27 cellular contexts compared by ENCODE assay signal in genomic region chr11:123659311-123659710, GRCh38. TPM values are rescaled to one million over a fixed set of nuclear protein-coding genes. Genes with fewer than 3 reads are reported as not detected.
"Had no signal": no experiment of that assay in that cellular context is flagged by ENCODE, and none has a peak within 500 bp of the region (broad histone marks: within the 10 kb centered on the region; RNA-seq: fewer than 3 reads in every experiment).

No MANE protein-coding gene starts in this region.

- ATAC-seq: body of pancreas had no signal

- H3K27ac Mint-ChIP-seq: activated T-cell treated with anti-CD3 and anti-CD28 coated beads, Interleukin-2, amount 50 U/mL, for 72 hours; activated T-helper 17 cell treated with anti-CD3 and anti-CD28 coated beads, Interleukin-2, amount 50 U/mL, for 72 hours had no signal

- H3K4me3 ChIP-seq: adrenal gland, body of pancreas, breast epithelium, MG63, SJCRH30, SK-N-MC had no signal

- H3K36me3 ChIP-seq: adrenal gland, breast epithelium, MG63, SJCRH30 had no signal

- H3K9me3 ChIP-seq: adrenal gland, body of pancreas, breast epithelium, MG63, SJCRH30 had no signal

- H3K27me3 ChIP-seq: adrenal gland, body of pancreas, breast epithelium, SJCRH30 had no signal

- DNase-seq: activated CD4-positive, alpha-beta T cell treated with anti-CD3 and anti-CD28 coated beads, Interleukin-2, amount 50 U/mL, for 4 hours; activated effector memory CD4-positive, alpha-beta T cell treated with anti-CD3 and anti-CD28 coated beads, Interleukin-2, amount 50 U/mL, for 16 hours; activated naive CD4-positive, alpha-beta T cell; activated T-cell treated with anti-CD3 and anti-CD28 coated beads, Interleukin-2, amount 50 U/mL, for 1 hour; adrenal gland; body of pancreas; MG63; NCI-H1048; NCI-H1105 treated with DMSO at 0.1 percent for 48 hours; NCI-H1436 treated with DMSO at 0.1 percent for 48 hours; NCI-H1694 treated with DMSO at 0.1 percent for 48 hours; NCI-H2029; NCI-H345; NCI-H524 treated with DMSO at 0.1 percent for 48 hours; NK-92 treated with Interleukin-12 subunit alpha and Interleukin-12 subunit beta, amount 100 ng/mL, for 24 hours; SHP77; SJCRH30; T1000 had no signal

- H3K4me1 ChIP-seq: breast epithelium had no signal

- H3K4me3 Mint-ChIP-seq: activated CD4-positive, alpha-beta T cell treated with anti-CD3 and anti-CD28 coated beads, Interleukin-2, amount 10 ng/mL, durations not matched to agents 24 days and 14 days; activated CD8-positive, alpha-beta T cell treated with anti-CD3 and anti-CD28 coated beads for 36 hours; activated T-cell treated with anti-CD3 and anti-CD28 coated beads, Interleukin-2, amount 50 U/mL, for 72 hours; activated T-helper 17 cell treated with anti-CD3 and anti-CD28 coated beads, Interleukin-2, amount 50 U/mL, for 72 hours had no signal

- H3K27ac ChIP-seq: adrenal gland, body of pancreas, breast epithelium, SJCRH30, SK-N-MC had no signal

RNA-seq across cellular contexts. Expression of gene SCN3B, which starts 4.9 kb away (rescaled TPM):
- total RNA-seq: activated CD4-positive, alpha-beta T cell treated with anti-CD3 and anti-CD28 coated beads, Interleukin-2, amount 10 ng/mL, durations not matched to agents 24 days and 14 days; activated CD8-positive, alpha-beta memory T cell treated with anti-CD3 and anti-CD28 coated beads for 36 hours; activated CD8-positive, alpha-beta T cell treated with anti-CD3 and anti-CD28 coated beads for 36 hours; T-helper 1 cell treated with Interleukin-12 subunit alpha and Interleukin-12 subunit beta and Interleukin-4 antibody, amounts not matched to agents 30 ng/mL and 1 ng/mL, for 36 hours; T-helper 2 cell treated with Interferon-gamma antibody and Interleukin-4, amounts not matched to agents 100 ng/mL and 5 ng/mL, for 36 hours had no signal
